Comparison of ENCODE assay signal across 19 cellular contexts in the genomic region with DNA sequence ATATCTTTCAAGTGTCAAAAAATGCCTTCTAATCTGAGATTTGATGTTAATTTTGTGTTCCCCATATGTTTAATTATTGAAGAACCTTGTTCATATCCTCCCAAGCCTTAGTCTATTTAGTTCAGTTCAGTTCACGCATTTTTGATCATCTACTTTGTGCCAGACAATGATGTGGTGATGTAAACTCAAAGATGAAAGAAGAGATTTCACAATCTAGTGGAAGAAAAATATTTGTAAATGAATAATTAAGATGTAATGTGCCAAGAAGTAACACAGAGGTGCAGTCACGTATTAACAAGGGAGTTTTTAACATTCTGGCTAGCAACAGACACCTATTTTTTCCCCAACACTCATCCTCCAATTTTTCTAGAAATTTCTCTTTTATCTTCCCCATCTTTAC. TPM values are rescaled to one million over a fixed set of nuclear protein-coding genes. Genes with fewer than 3 reads are reported as not detected.
DNase-seq lines count a peak whose midpoint lies in the region; ATAC-seq lines count a peak whose summit lies in the region.
"Had no signal": no experiment of that assay in that cellular context is flagged by ENCODE, and none has a peak within 500 bp of the region (broad histone marks: within the 10 kb centered on the region; RNA-seq: fewer than 3 reads in every experiment).

No MANE protein-coding gene starts in this region.

- peak overlapping the region; percentile 99 for H3K27ac Mint-ChIP-seq in activated CD8-positive, alpha-beta memory T cell treated with anti-CD3 and anti-CD28 coated beads, Interleukin-2, amount 10 ng/mL, durations not matched to agents 7 days and 5 days
- peak overlapping the region; percentile 98 for H3K27ac Mint-ChIP-seq in activated CD4-positive, alpha-beta memory T cell treated with anti-CD3 and anti-CD28 coated beads, Interleukin-2, amount 10 ng/mL, durations not matched to agents 7 days and 5 days
- H3K27ac Mint-ChIP-seq in activated naive CD8-positive, alpha-beta T cell treated with anti-CD3 and anti-CD28 coated beads, Interleukin-2, amount 10 ng/mL, durations not matched to agents 7 days and 5 days, result peak overlapping the region; percentile 98
- H3K27ac Mint-ChIP-seq: GM23338, IgD-negative memory B cell had no signal

- peaks cover 31% of the 10 kb centered on the region for H3K9me3 Mint-ChIP-seq in activated CD8-positive, alpha-beta memory T cell treated with anti-CD3 and anti-CD28 coated beads, Interleukin-2, amount 10 ng/mL, durations not matched to agents 7 days and 5 days (ENCODE audit: low read depth)
- peaks cover 40% of the 10 kb centered on the region for H3K9me3 Mint-ChIP-seq in activated CD4-positive, alpha-beta memory T cell treated with anti-CD3 and anti-CD28 coated beads, Interleukin-2, amount 10 ng/mL, durations not matched to agents 7 days and 5 days
- H3K9me3 Mint-ChIP-seq in activated naive CD8-positive, alpha-beta T cell treated with anti-CD3 and anti-CD28 coated beads, Interleukin-2, amount 10 ng/mL, durations not matched to agents 7 days and 5 days, result peaks cover 19% of the 10 kb centered on the region
- H3K9me3 Mint-ChIP-seq: IgD-negative memory B cell had no signal

- H3K27me3 Mint-ChIP-seq in activated CD8-positive, alpha-beta memory T cell treated with anti-CD3 and anti-CD28 coated beads, Interleukin-2, amount 10 ng/mL, durations not matched to agents 7 days and 5 days, result no peaks in the 10 kb centered on the region
- no peaks in the 10 kb centered on the region for H3K27me3 Mint-ChIP-seq in activated CD4-positive, alpha-beta memory T cell treated with anti-CD3 and anti-CD28 coated beads, Interleukin-2, amount 10 ng/mL, durations not matched to agents 7 days and 5 days
- H3K27me3 Mint-ChIP-seq in activated naive CD8-positive, alpha-beta T cell treated with anti-CD3 and anti-CD28 coated beads, Interleukin-2, amount 10 ng/mL, durations not matched to agents 7 days and 5 days, result no peaks in the 10 kb centered on the region

- no peak for ATAC-seq in activated CD8-positive, alpha-beta memory T cell treated with anti-CD3 and anti-CD28 coated beads, Interleukin-2, amount 10 ng/mL, durations not matched to agents 7 days and 5 days
- no peak for ATAC-seq in activated naive CD8-positive, alpha-beta T cell treated with anti-CD3 and anti-CD28 coated beads, Interleukin-2, amount 10 ng/mL, durations not matched to agents 7 days and 5 days (ENCODE audit: low read depth)
- ATAC-seq: A549, GM23338, HCT116 had no signal

- DNase-seq in activated CD8-positive, alpha-beta memory T cell treated with anti-CD3 and anti-CD28 coated beads, Interleukin-2, amount 10 ng/mL, durations not matched to agents 7 days and 5 days, result no peak
- DNase-seq in activated CD8-positive, alpha-beta memory T cell treated with anti-CD3 and anti-CD28 coated beads, Interleukin-2, amount 50 U/mL, for 48 hours, result no peak
- no peak for DNase-seq in activated CD4-positive, alpha-beta memory T cell treated with anti-CD3 and anti-CD28 coated beads, Interleukin-2, amount 10 ng/mL, durations not matched to agents 7 days and 5 days
- DNase-seq in activated naive CD8-positive, alpha-beta T cell treated with anti-CD3 and anti-CD28 coated beads, Interleukin-2, amount 10 ng/mL, durations not matched to agents 7 days and 5 days, result no peak
- DNase-seq in renal cortical epithelial cell (ENCODE audit: low read depth), result peak; percentile 87
- no peak for DNase-seq in hypothalamus (lab: John Stamatoyannopoulos, UW)
- DNase-seq in SIG-M5 (lab: John Stamatoyannopoulos, UW), result no peak
- DNase-seq in ACHN, result no peak
- DNase-seq: C1 segment of cervical spinal cord, Kasumi-1, NCI-H1105, NCI-H1694 treated with DMSO at 0.1 percent for 48 hours, NCI-H2107, NCI-H2227 treated with DMSO at 0.1 percent for 48 hours, Peyer's patch had no signal

- peaks cover 70% of the 10 kb centered on the region for H3K4me1 Mint-ChIP-seq in activated CD8-positive, alpha-beta memory T cell treated with anti-CD3 and anti-CD28 coated beads, Interleukin-2, amount 10 ng/mL, durations not matched to agents 7 days and 5 days
- peaks cover 73% of the 10 kb centered on the region for H3K4me1 Mint-ChIP-seq in activated CD4-positive, alpha-beta memory T cell treated with anti-CD3 and anti-CD28 coated beads, Interleukin-2, amount 10 ng/mL, durations not matched to agents 7 days and 5 days
- H3K4me1 Mint-ChIP-seq in activated naive CD8-positive, alpha-beta T cell treated with anti-CD3 and anti-CD28 coated beads, Interleukin-2, amount 10 ng/mL, durations not matched to agents 7 days and 5 days, result peaks cover 52% of the 10 kb centered on the region
- H3K4me1 Mint-ChIP-seq: GM23338 had no signal

- POLR2A ChIA-PET in activated CD4-positive, alpha-beta memory T cell treated with anti-CD3 and anti-CD28 coated beads, Interleukin-2, amount 10 ng/mL, durations not matched to agents 7 days and 5 days (lab: Charles Lee), result interaction anchor here (0.6 to 3.4 kb wide), 7 partner anchors 13 to 119 kb away, joined by 3 to 67 read pairs (median 12); a partner anchor contains a TSS
- POLR2A ChIA-PET in activated naive CD8-positive, alpha-beta T cell treated with anti-CD3 and anti-CD28 coated beads, Interleukin-2, amount 10 ng/mL, durations not matched to agents 7 days and 5 days (lab: Charles Lee), result no interaction called here

- CTCF ChIA-PET in activated CD8-positive, alpha-beta memory T cell treated with anti-CD3 and anti-CD28 coated beads, Interleukin-2, amount 10 ng/mL, durations not matched to agents 7 days and 5 days (lab: Charles Lee), result interaction anchor here (2.6 to 3.4 kb wide), 2 partner anchors 22 to 60 kb away, joined by 11 to 13 read pairs; a partner anchor contains a TSS
- CTCF ChIA-PET in activated CD4-positive, alpha-beta memory T cell treated with anti-CD3 and anti-CD28 coated beads, Interleukin-2, amount 10 ng/mL, durations not matched to agents 7 days and 5 days (lab: Charles Lee), result interaction anchor here (1.2 to 2.1 kb wide), 4 partner anchors 10 to 59 kb away, joined by 3 to 11 read pairs (median 6); no protein-coding TSS in a partner anchor

- peaks cover 80% of the 10 kb centered on the region for H3K36me3 Mint-ChIP-seq in activated CD8-positive, alpha-beta memory T cell treated with anti-CD3 and anti-CD28 coated beads, Interleukin-2, amount 10 ng/mL, durations not matched to agents 7 days and 5 days
- H3K36me3 Mint-ChIP-seq in activated CD4-positive, alpha-beta memory T cell treated with anti-CD3 and anti-CD28 coated beads, Interleukin-2, amount 10 ng/mL, durations not matched to agents 7 days and 5 days (ENCODE audit: low read depth), result peaks cover 67% of the 10 kb centered on the region
- peaks cover 52% of the 10 kb centered on the region for H3K36me3 Mint-ChIP-seq in activated naive CD8-positive, alpha-beta T cell treated with anti-CD3 and anti-CD28 coated beads, Interleukin-2, amount 10 ng/mL, durations not matched to agents 7 days and 5 days

- in situ Hi-C loops in ACHN (cut with HindIII; ENCODE audit: low pct_ligation_motif_present, low pct_unique_long_range_greater_than_20kb, low sequenced_read_pairs), result no loop called here

- H3K4me3 Mint-ChIP-seq in activated CD8-positive, alpha-beta memory T cell treated with anti-CD3 and anti-CD28 coated beads, Interleukin-2, amount 10 ng/mL, durations not matched to agents 7 days and 5 days, result no peak overlapping the region
- no peak overlapping the region for H3K4me3 Mint-ChIP-seq in activated CD4-positive, alpha-beta memory T cell treated with anti-CD3 and anti-CD28 coated beads, Interleukin-2, amount 10 ng/mL, durations not matched to agents 7 days and 5 days
- H3K4me3 Mint-ChIP-seq in activated naive CD8-positive, alpha-beta T cell treated with anti-CD3 and anti-CD28 coated beads, Interleukin-2, amount 10 ng/mL, durations not matched to agents 7 days and 5 days, result no peak overlapping the region
- H3K4me3 Mint-ChIP-seq: GM23338, IgD-negative memory B cell had no signal

RNA-seq across cellular contexts. Expression of a gene that starts 22.1 kb away (rescaled TPM):
- 100 to 1,000 TPM; 194 to 225 TPM for total RNA-seq in activated CD8-positive, alpha-beta memory T cell treated with anti-CD3 and anti-CD28 coated beads, Interleukin-2, amount 10 ng/mL, durations not matched to agents 7 days and 5 days
- 100 to 1,000 TPM; 250 to 251 TPM for total RNA-seq in activated CD4-positive, alpha-beta memory T cell treated with anti-CD3 and anti-CD28 coated beads, Interleukin-2, amount 10 ng/mL, durations not matched to agents 7 days and 5 days
- 100 to 1,000 TPM; 161 to 171 TPM for total RNA-seq in activated naive CD8-positive, alpha-beta T cell treated with anti-CD3 and anti-CD28 coated beads, Interleukin-2, amount 10 ng/mL, durations not matched to agents 7 days and 5 days
- 61.8 and 94.4 TPM in 2 replicates for total RNA-seq in renal cortical epithelial cell
